In the genomic region with DNA sequence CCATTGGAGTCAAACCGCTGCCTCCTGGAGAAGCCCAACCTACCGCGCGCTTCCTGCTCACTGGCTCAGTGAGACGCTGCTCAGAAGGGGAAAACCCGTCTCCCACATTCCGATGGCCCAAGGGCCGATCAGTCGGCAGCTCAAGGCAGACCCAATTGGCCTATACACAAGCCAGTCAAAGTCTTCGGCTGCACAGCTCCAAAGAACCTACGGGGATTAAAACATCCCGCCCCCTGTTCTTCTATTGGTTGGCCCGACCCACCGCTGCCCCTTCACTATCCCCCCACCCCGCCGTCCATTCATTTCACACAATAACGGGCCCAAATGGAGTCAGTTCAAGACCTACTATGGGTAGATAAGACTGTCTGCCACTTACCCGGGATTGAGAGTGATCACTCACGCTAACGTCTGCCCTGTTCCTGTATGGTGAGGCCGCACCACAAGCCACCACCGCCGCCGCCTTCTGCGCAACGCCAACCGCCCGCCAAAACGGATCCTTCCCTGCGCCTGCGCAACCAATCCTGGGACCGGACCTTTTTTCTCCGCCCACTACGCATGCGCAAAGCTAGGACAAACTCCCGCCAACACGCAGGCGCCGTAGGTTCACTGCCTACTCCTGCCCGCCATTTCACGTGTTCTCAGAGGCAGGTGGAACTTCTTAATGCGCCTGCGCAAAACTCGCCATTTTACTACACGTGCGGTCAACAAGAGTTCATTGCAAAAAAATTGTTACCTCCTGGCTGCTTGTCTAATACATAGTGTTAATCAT, we compare ENCODE assay signal across 8 cellular contexts. TPM values are rescaled to one million over a fixed set of nuclear protein-coding genes. Genes with fewer than 3 reads are reported as not detected.
DNase-seq lines count a peak whose midpoint lies in the region; ATAC-seq, FAIRE-seq and TF ChIP-seq lines count a peak whose summit lies in the region.

A gene (minus strand): TSS at position 491 of the 769 bp plus-strand sequence. CDS start 22,472 bp downstream, outside the sequence.

- H3K27me3 ChIP-seq in DOHH2 (ENCODE audit: control insufficient read depth, low read length) (no peaks in the 10 kb centered on the region), GM23248 (replicated peaks; ENCODE audit: insufficient read depth) (no peaks in the 10 kb centered on the region), Karpas-422 (ENCODE audit: low read length) (no peaks in the 10 kb centered on the region), fibroblast of lung (ENCODE audit: control insufficient read depth, insufficient read depth, low read length) (no peaks in the 10 kb centered on the region)

- in situ Hi-C loops in GM23248 (cut with MboI): no loop called here

- H3K4me3 Mint-ChIP-seq in naive B cell: no peak within 1 kb of the TSS
- no peak within 1 kb of the TSS for H3K4me3 Mint-ChIP-seq in stimulated activated memory B cell treated with anti-CD40 and anti-IgM and Interleukin-4, amounts not matched to agents 10 μg/mL and 1 μg/mL and 100 μg/mL, for 72 hours

- TF ChIP-seq CTCF in DOHH2 (IDR thresholded peaks at IDR 0.05; ENCODE audit: low read depth, low read length, poor library complexity, severe bottlenecking): no peak
- TF ChIP-seq CTCF in fibroblast of lung (conservative IDR thresholded peaks at IDR 0.05 in 1 of 2, IDR thresholded peaks at IDR 0.05 in 1 of 2; ENCODE audit: low read depth in 1 of 2, low read length in 2 of 2): no peak

- H4K20me1 ChIP-seq in DOHH2 (ENCODE audit: control insufficient read depth, insufficient read depth, low read depth, low read length) (peaks cover 38% of the 10 kb centered on the region), GM23248 (ENCODE audit: insufficient read depth) (peaks cover 24% of the 10 kb centered on the region), Karpas-422 (ENCODE audit: insufficient read depth, low read depth, low read length) (peaks cover 29% of the 10 kb centered on the region), fibroblast of lung (ENCODE audit: control insufficient read depth, extremely low read depth, insufficient read depth, low read length) (peaks cover 3% of the 10 kb centered on the region)

- H3K27ac Mint-ChIP-seq in naive B cell: no peak within 1 kb of the TSS
- no peak within 1 kb of the TSS for H3K27ac Mint-ChIP-seq in stimulated activated memory B cell treated with anti-CD40 and anti-IgM and Interleukin-4, amounts not matched to agents 10 μg/mL and 1 μg/mL and 100 μg/mL, for 72 hours

- peaks cover 52% of the 10 kb centered on the region for H3K4me1 ChIP-seq in DOHH2 (ENCODE audit: control insufficient read depth, low read length)
- H3K4me1 ChIP-seq in GM23248 (ENCODE audit: insufficient read depth): peaks cover 29% of the 10 kb centered on the region
- peaks cover 44% of the 10 kb centered on the region for H3K4me1 ChIP-seq in Karpas-422 (ENCODE audit: low read length)
- peaks cover 6% of the 10 kb centered on the region for H3K4me1 ChIP-seq in fibroblast of lung (ENCODE audit: control insufficient read depth, extremely low read depth, insufficient read depth, low read length)

- H3K4me3 ChIP-seq in DOHH2 (ENCODE audit: low read length): peak within 1 kb of the TSS; percentile 96
- peak within 1 kb of the TSS; percentile 94 for H3K4me3 ChIP-seq in GM23248
- H3K4me3 ChIP-seq in Karpas-422 (ENCODE audit: low read length): peak within 1 kb of the TSS; percentile 96
- H3K4me3 ChIP-seq in fibroblast of lung (replicated peaks in 1 of 4; ENCODE audit: control extremely low read depth in 1 of 4, insufficient read depth in 1 of 4, low read depth in 3 of 4, low read length in 4 of 4): peak within 1 kb of the TSS; percentile 81 to 99 (median 94)

- H3K9me3 Mint-ChIP-seq in naive B cell: no peaks in the 10 kb centered on the region
- H3K9me3 Mint-ChIP-seq in stimulated activated memory B cell treated with anti-CD40 and anti-IgM and Interleukin-4, amounts not matched to agents 10 μg/mL and 1 μg/mL and 100 μg/mL, for 72 hours: no peaks in the 10 kb centered on the region

- peak; percentile 80 for FAIRE-seq in RCC 7860 (lab: Jason Lieb, UNC)

- no peaks in the 10 kb centered on the region for H3K27me3 Mint-ChIP-seq in naive B cell
- no peaks in the 10 kb centered on the region for H3K27me3 Mint-ChIP-seq in stimulated activated memory B cell treated with anti-CD40 and anti-IgM and Interleukin-4, amounts not matched to agents 10 μg/mL and 1 μg/mL and 100 μg/mL, for 72 hours

- peak; percentile 67 to 70 for ATAC-seq in naive B cell (ENCODE audit: low read depth in 2 of 2)
- peak; percentile 91 for ATAC-seq in stimulated activated memory B cell treated with anti-CD40 and anti-IgM and Interleukin-4, amounts not matched to agents 10 μg/mL and 1 μg/mL and 100 μg/mL, for 72 hours

- H3K79me2 ChIP-seq in DOHH2 (ENCODE audit: control insufficient read depth, low read length): peaks cover 89% of the 10 kb centered on the region
- H3K79me2 ChIP-seq in GM23248 (ENCODE audit: insufficient read depth): peaks cover 83% of the 10 kb centered on the region
- peaks cover 72% of the 10 kb centered on the region for H3K79me2 ChIP-seq in Karpas-422 (ENCODE audit: low read length)
- H3K79me2 ChIP-seq in fibroblast of lung (ENCODE audit: control insufficient read depth, insufficient read depth, low read length): peaks cover 83% of the 10 kb centered on the region

- H3K36me3 ChIP-seq in DOHH2 (ENCODE audit: control insufficient read depth, low read length): peaks cover 86% of the 10 kb centered on the region
- peaks cover 37% of the 10 kb centered on the region for H3K36me3 ChIP-seq in GM23248 (ENCODE audit: low read depth)
- H3K36me3 ChIP-seq in Karpas-422 (ENCODE audit: insufficient read depth, low read length): peaks cover 57% of the 10 kb centered on the region
- peaks cover 10% of the 10 kb centered on the region for H3K36me3 ChIP-seq in fibroblast of lung (ENCODE audit: control insufficient read depth, insufficient read depth, low read length)

- 1% methylated on average over 46 of the region's 46 CpGs for WGBS in GM23248 (ENCODE audit: low coverage in 1 of 2, low lambda C conversion rate in 2 of 2, missing lambda C conversion rate in 2 of 2), 2 experiments

- H3K27ac ChIP-seq in DOHH2 (ENCODE audit: low read depth, low read length) (peak within 1 kb of the TSS; percentile 93), GM23248 (peak within 1 kb of the TSS; percentile 91), Karpas-422 (ENCODE audit: low read length) (peak within 1 kb of the TSS; percentile 92), fibroblast of lung (ENCODE audit: insufficient read depth, low read length) (peak within 1 kb of the TSS; percentile 99)

- peak; percentile 99 for DNase-seq in GM23248
- peak; percentile 99 for DNase-seq in Karpas-422
- DNase-seq in RCC 7860 (ENCODE audit: low spot score): peak; percentile 99
- peak; percentile 99 for DNase-seq in activated T-helper 1 cell treated with Interleukin-2 at 50 U/mL for 16 hours (ENCODE audit: low read depth)
- DNase-seq in fibroblast of lung (ENCODE audit: low read depth in 2 of 2): peak; percentile 100
- peak; percentile 99 for DNase-seq in naive B cell

- H3K4me2 ChIP-seq in DOHH2 (ENCODE audit: low read length): peak within 1 kb of the TSS; percentile 93
- H3K4me2 ChIP-seq in GM23248 (ENCODE audit: unreplicated experiment): peak within 1 kb of the TSS; percentile 99
- H3K4me2 ChIP-seq in Karpas-422 (ENCODE audit: low read depth, low read length, poor library complexity, severe bottlenecking): peak within 1 kb of the TSS; percentile 88
- peak within 1 kb of the TSS; percentile 96 for H3K4me2 ChIP-seq in fibroblast of lung (ENCODE audit: extremely low read depth, insufficient read depth, low read length)

- H3K4me1 Mint-ChIP-seq in naive B cell: peaks cover 21 to 56% (median 24%) of the 10 kb centered on the region in 3 donors
- H3K4me1 Mint-ChIP-seq in stimulated activated memory B cell treated with anti-CD40 and anti-IgM and Interleukin-4, amounts not matched to agents 10 μg/mL and 1 μg/mL and 100 μg/mL, for 72 hours: peaks cover 56% of the 10 kb centered on the region

- H3K9me3 ChIP-seq in DOHH2 (ENCODE audit: control insufficient read depth, insufficient read depth, low read length): no peaks in the 10 kb centered on the region
- no peaks in the 10 kb centered on the region for H3K9me3 ChIP-seq in GM23248 (ENCODE audit: low read depth)
- no peaks in the 10 kb centered on the region for H3K9me3 ChIP-seq in Karpas-422 (ENCODE audit: low read length)
- H3K9me3 ChIP-seq in fibroblast of lung (ENCODE audit: control insufficient read depth, insufficient read depth, low read depth, low read length): no peaks in the 10 kb centered on the region

- H3F3A ChIP-seq in DOHH2 (ENCODE audit: control insufficient read depth, insufficient read depth): peaks cover 58% of the 10 kb centered on the region
- peaks cover 59% of the 10 kb centered on the region for H3F3A ChIP-seq in GM23248 (ENCODE audit: insufficient read depth)

- H3K9me2 ChIP-seq in DOHH2 (replicated peaks; ENCODE audit: control insufficient read depth, low read length) (no peaks in the 10 kb centered on the region), GM23248 (ENCODE audit: insufficient read depth) (no peaks in the 10 kb centered on the region), Karpas-422 (replicated peaks; ENCODE audit: insufficient read depth, low read length) (no peaks in the 10 kb centered on the region)

- H2AFZ ChIP-seq in GM23248: peak within 1 kb of the TSS; percentile 83
- peak within 1 kb of the TSS; percentile 87; the same call in 1 of the 2 replicates for H2AFZ ChIP-seq in Karpas-422 (ENCODE audit: low read length)
- H2AFZ ChIP-seq in fibroblast of lung (ENCODE audit: low read length): peak within 1 kb of the TSS; percentile 94

- peak within 1 kb of the TSS; percentile 99 for H3K9ac ChIP-seq in GM23248
- H3K9ac ChIP-seq in Karpas-422 (ENCODE audit: low read length): peak within 1 kb of the TSS; percentile 98
- H3K9ac ChIP-seq in fibroblast of lung (ENCODE audit: insufficient read depth, low read length): peak within 1 kb of the TSS; percentile 89

- peaks cover 14 to 20% of the 10 kb centered on the region in 2 donors for H3K36me3 Mint-ChIP-seq in naive B cell
- H3K36me3 Mint-ChIP-seq in stimulated activated memory B cell treated with anti-CD40 and anti-IgM and Interleukin-4, amounts not matched to agents 10 μg/mL and 1 μg/mL and 100 μg/mL, for 72 hours: no peaks in the 10 kb centered on the region

RNA-seq across cellular contexts. Expression of the gene that starts here (rescaled TPM):
- 36.7 and 37.6 TPM in 2 replicates for total RNA-seq in GM23248 (2014; rRNA removed; shearing (Covaris generic))
- polyA plus RNA-seq in GM23248 (2016; fragmentation: Nextera tagmentation; extraction: Ambion mirVana) (29.6 TPM in 2 replicates), fibroblast of lung (64.0 and 71.1 TPM in 2 replicates), naive B cell (ENCODE audit: low read depth in 6 of 6) (10 to 100 TPM; 12.3 to 31.8 (median 24.1) TPM)
- total RNA-seq in Karpas-422 (2014; rRNA removed; shearing (Covaris generic); ENCODE audit: low replicate concordance): 25.2 and 41.0 TPM in 2 replicates
- total RNA-seq in fibroblast of lung: 20.5 and 27.7 TPM in 2 replicates
- polyA plus RNA-seq in fibroblast of lung (2012): 31.4 and 34.1 TPM in 2 replicates
- polyA minus RNA-seq in fibroblast of lung (ENCODE audit: low replicate concordance): 50.3 and 60.6 TPM in 2 replicates

Comparison
In these comparisons a context has a peak if more than half of its experiments do, and no peak if none do; other contexts are left out.
1. Peak in every context shown above with its lines: DNase-seq, ATAC-seq, H3K4me3 ChIP-seq and H3K27ac ChIP-seq.